In the genomic region with DNA sequence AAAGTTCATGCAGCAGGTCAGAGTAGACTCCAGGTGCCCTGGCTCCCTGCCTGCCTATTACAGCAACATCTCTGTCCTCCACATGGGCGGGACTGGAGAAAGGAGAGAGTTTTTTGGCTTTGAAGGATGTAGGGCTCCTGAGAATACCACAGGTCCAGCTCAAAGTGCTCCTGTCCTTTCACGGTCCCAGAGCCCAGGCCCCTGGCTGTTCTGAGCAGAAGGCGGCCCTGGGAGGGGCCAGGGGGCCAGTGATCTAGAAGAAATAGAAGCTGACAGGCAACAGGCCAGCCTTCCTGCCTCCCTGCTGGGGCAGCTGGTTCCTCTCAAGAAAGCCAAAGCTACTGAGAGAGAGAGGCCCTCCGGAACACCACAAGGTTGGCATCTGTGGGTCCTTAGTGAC, we compare ENCODE assay signal across 1 cellular context.
TF ChIP-seq lines count a peak whose summit lies in the region.

No MANE protein-coding gene starts in this region.

TF ChIP-seq in IMR-90, 13 proteins besides CTCF, POLR2A, EP300 and RAD21:
- no peak for TF ChIP-seq NFE2L2 (IDR thresholded peaks at IDR 0.05; ENCODE audit: low read depth, low read length)
- TF ChIP-seq RCOR1 (IDR thresholded peaks at IDR 0.05; ENCODE audit: insufficient replicate concordance, low read length): no peak
- TF ChIP-seq USF2 (IDR thresholded peaks at IDR 0.05; ENCODE audit: low read depth, low read length): no peak
- no peak for TF ChIP-seq CEBPB (IDR thresholded peaks at IDR 0.05; ENCODE audit: low read depth, low read length)
- no peak for TF ChIP-seq MAFK (IDR thresholded peaks at IDR 0.05; ENCODE audit: low read depth, low read length)
- no peak for TF ChIP-seq ELK1 (IDR thresholded peaks at IDR 0.05; ENCODE audit: borderline replicate concordance, low read depth, low read length)
- TF ChIP-seq CHD1 (IDR thresholded peaks at IDR 0.05; ENCODE audit: low read depth, low read length): no peak
- no peak for TF ChIP-seq RFX5 (IDR thresholded peaks at IDR 0.05; ENCODE audit: low read depth, low read length)
- no peak for TF ChIP-seq BHLHE40 (IDR thresholded peaks at IDR 0.05; ENCODE audit: low read depth, low read length)
- TF ChIP-seq MXI1 (IDR thresholded peaks at IDR 0.05; ENCODE audit: borderline replicate concordance, low read depth, low read length): no peak
